In genomic region chr15:77889009-77889806, GRCh38 we compare ENCODE assay signal across 2 cellular contexts.
TF ChIP-seq lines count a peak whose summit lies in the region.

No MANE protein-coding gene starts in this region.

TF ChIP-seq in K562, 482 proteins besides CTCF, POLR2A, EP300 and RAD21 (continued from another document):
- TF ChIP-seq PYGO2 (tag; IDR thresholded peaks at IDR 0.05) (no peak), SMAD3 (CRISPR knock-in tag; conservative IDR thresholded peaks at IDR 0.05) (no peak), CEBPB (tag; IDR thresholded peaks at IDR 0.05) (no peak), KLF16 (IDR thresholded peaks at IDR 0.05) (no peak), ZNF395 (CRISPR knock-in tag; IDR thresholded peaks at IDR 0.05) (no peak), POLR2AphosphoS5 (IDR thresholded peaks at IDR 0.05; ENCODE audit: control insufficient read depth, insufficient read depth, low read depth, low read length) (no peak), THRAP3 (IDR thresholded peaks at IDR 0.05; ENCODE audit: borderline replicate concordance) (no peak)
- TF ChIP-seq, protein P1, sequence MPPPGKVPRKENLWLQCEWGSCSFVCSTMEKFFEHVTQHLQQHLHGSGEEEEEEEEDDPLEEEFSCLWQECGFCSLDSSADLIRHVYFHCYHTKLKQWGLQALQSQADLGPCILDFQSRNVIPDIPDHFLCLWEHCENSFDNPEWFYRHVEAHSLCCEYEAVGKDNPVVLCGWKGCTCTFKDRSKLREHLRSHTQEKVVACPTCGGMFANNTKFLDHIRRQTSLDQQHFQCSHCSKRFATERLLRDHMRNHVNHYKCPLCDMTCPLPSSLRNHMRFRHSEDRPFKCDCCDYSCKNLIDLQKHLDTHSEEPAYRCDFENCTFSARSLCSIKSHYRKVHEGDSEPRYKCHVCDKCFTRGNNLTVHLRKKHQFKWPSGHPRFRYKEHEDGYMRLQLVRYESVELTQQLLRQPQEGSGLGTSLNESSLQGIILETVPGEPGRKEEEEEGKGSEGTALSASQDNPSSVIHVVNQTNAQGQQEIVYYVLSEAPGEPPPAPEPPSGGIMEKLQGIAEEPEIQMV (tag; conservative IDR thresholded peaks at IDR 0.05; ENCODE audit: low read depth): no peak
TF ChIP-seq in K562: peak in this region for 0.

TF ChIP-seq in SK-N-SH treated with all-trans-retinoic acid at 6 μM for 48 hours, 23 proteins besides CTCF, POLR2A, EP300 and RAD21 (continued from another document):
- TF ChIP-seq TSHZ2 (CRISPR knock-in tag; IDR thresholded peaks at IDR 0.05): no peak
